1 cellular context compared by ENCODE assay signal in genomic region chr9:100098887-100099721, GRCh38.
A peak's percentile ranks its signal among the peaks of the same experiment; 100 is the strongest.
TF ChIP-seq lines count a peak whose summit lies in the region.

Gene ERP44 (minus strand): TSS chr9:100099000. CDS start chr9:100098840, 160 bp downstream.
Gene INVS (plus strand): TSS chr9:100099243. CDS start chr9:100104522, 5,279 bp downstream.

TF ChIP-seq in K562, 482 proteins besides CTCF, POLR2A, EP300 and RAD21 (continued from another document):
- TF ChIP-seq MNT (conservative IDR thresholded peaks at IDR 0.05) (peak; percentile 68 to 86; a peak in 3 of 4 replicates), MYBL2 (IDR thresholded peaks at IDR 0.05; ENCODE audit: low read depth) (no peak), MYBL2 (CRISPR knock-in tag; IDR thresholded peaks at IDR 0.05; ENCODE audit: borderline replicate concordance) (no peak), TEAD1 (CRISPR knock-in tag; IDR thresholded peaks at IDR 0.05) (0 out of 4 replicates have a peak, but pooled peaks of 1 of the 2 experiments have one; percentile 22), ELF2 (CRISPR knock-in tag; IDR thresholded peaks at IDR 0.05) (peak; percentile 99), POLR2G (IDR thresholded peaks at IDR 0.05; ENCODE audit: low read depth, low read length) (peak; percentile 92), THRB (CRISPR knock-in tag; conservative IDR thresholded peaks at IDR 0.05) (no peak), ZNF76 (CRISPR knock-in tag; IDR thresholded peaks at IDR 0.05; ENCODE audit: borderline replicate concordance) (peak; percentile 87; the same call in 1 of the 2 replicates), U2AF1 (optimal IDR thresholded peaks at IDR 0.05; ENCODE audit: low read depth, low read length) (no peak), SIN3B (IDR thresholded peaks at IDR 0.05; ENCODE audit: low read depth) (peak; percentile 45; the same call in 1 of the 2 replicates), KDM5B (IDR thresholded peaks at IDR 0.05; ENCODE audit: insufficient replicate concordance, low read depth, low read length) (peak; percentile 52), HINFP (tag; conservative IDR thresholded peaks at IDR 0.05; ENCODE audit: low read depth) (no peak), TAF1 (IDR thresholded peaks at IDR 0.05; ENCODE audit: control insufficient read depth, extremely low read depth, insufficient read depth, low read length, severe bottlenecking) (peak; percentile 74), KLF1 (tag; IDR thresholded peaks at IDR 0.05) (peak; percentile 82; the same call in 1 of the 2 replicates), SRF (CRISPR knock-in tag; IDR thresholded peaks at IDR 0.05) (0 out of 4 replicates have a peak, but pooled peaks of 1 of the 2 experiments have one; percentile 18), NFIC (IDR thresholded peaks at IDR 0.05) (peak; percentile 46), CAMTA2 (CRISPR knock-in tag; conservative IDR thresholded peaks at IDR 0.05) (no peak), ASH1L (IDR thresholded peaks at IDR 0.05; ENCODE audit: borderline replicate concordance, low read depth, partially characterized antibody) (peak; percentile 84), CHAMP1 (IDR thresholded peaks at IDR 0.05) (peak; percentile 68; the same call in 1 of the 2 replicates), DIDO1 (tag; IDR thresholded peaks at IDR 0.05; ENCODE audit: low read depth) (peak; percentile 80), POLR2AphosphoS2 (IDR thresholded peaks at IDR 0.05; ENCODE audit: low read length) (peak; percentile 39; the same call in 1 of the 2 replicates), ZNF766 (CRISPR knock-in tag; conservative IDR thresholded peaks at IDR 0.05) (peak; percentile 97), ZNF12 (CRISPR knock-in tag; IDR thresholded peaks at IDR 0.05) (0 out of 2 replicates have a peak, but pooled peaks have one; percentile 2), TRIM24 (IDR thresholded peaks at IDR 0.05) (peak in 1 of 2 experiments; percentile 77; a peak in 2 of 4 replicates), CREB1 (IDR thresholded peaks at IDR 0.05) (peak; percentile 74), CREB1 (CRISPR knock-in tag; IDR thresholded peaks at IDR 0.05) (peak; percentile 87), CBFA2T2 (conservative IDR thresholded peaks at IDR 0.05) (no peak), NR4A1 (CRISPR knock-in tag; IDR thresholded peaks at IDR 0.05) (no peak), NR4A1 (tag; IDR thresholded peaks at IDR 0.05) (0 out of 2 replicates have a peak, but pooled peaks have one; percentile 44), ATF7 (IDR thresholded peaks at IDR 0.05) (peak; percentile 78), ETV5 (CRISPR knock-in tag; IDR thresholded peaks at IDR 0.05; ENCODE audit: low read depth) (peak; percentile 70), POLR2H (tag; IDR thresholded peaks at IDR 0.05; ENCODE audit: low read depth) (peak; percentile 57; the same call in 1 of the 2 replicates), ATF1 (CRISPR knock-in tag; IDR thresholded peaks at IDR 0.05) (no peak), ATF1 (tag; IDR thresholded peaks at IDR 0.05) (peak; percentile 91)
- TF ChIP-seq, protein P1, sequence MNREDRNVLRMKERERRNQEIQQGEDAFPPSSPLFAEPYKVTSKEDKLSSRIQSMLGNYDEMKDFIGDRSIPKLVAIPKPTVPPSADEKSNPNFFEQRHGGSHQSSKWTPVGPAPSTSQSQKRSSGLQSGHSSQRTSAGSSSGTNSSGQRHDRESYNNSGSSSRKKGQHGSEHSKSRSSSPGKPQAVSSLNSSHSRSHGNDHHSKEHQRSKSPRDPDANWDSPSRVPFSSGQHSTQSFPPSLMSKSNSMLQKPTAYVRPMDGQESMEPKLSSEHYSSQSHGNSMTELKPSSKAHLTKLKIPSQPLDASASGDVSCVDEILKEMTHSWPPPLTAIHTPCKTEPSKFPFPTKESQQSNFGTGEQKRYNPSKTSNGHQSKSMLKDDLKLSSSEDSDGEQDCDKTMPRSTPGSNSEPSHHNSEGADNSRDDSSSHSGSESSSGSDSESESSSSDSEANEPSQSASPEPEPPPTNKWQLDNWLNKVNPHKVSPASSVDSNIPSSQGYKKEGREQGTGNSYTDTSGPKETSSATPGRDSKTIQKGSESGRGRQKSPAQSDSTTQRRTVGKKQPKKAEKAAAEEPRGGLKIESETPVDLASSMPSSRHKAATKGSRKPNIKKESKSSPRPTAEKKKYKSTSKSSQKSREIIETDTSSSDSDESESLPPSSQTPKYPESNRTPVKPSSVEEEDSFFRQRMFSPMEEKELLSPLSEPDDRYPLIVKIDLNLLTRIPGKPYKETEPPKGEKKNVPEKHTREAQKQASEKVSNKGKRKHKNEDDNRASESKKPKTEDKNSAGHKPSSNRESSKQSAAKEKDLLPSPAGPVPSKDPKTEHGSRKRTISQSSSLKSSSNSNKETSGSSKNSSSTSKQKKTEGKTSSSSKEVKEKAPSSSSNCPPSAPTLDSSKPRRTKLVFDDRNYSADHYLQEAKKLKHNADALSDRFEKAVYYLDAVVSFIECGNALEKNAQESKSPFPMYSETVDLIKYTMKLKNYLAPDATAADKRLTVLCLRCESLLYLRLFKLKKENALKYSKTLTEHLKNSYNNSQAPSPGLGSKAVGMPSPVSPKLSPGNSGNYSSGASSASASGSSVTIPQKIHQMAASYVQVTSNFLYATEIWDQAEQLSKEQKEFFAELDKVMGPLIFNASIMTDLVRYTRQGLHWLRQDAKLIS (CRISPR knock-in tag; IDR thresholded peaks at IDR 0.05) = peak; percentile 87
- TF ChIP-seq, protein P2, sequence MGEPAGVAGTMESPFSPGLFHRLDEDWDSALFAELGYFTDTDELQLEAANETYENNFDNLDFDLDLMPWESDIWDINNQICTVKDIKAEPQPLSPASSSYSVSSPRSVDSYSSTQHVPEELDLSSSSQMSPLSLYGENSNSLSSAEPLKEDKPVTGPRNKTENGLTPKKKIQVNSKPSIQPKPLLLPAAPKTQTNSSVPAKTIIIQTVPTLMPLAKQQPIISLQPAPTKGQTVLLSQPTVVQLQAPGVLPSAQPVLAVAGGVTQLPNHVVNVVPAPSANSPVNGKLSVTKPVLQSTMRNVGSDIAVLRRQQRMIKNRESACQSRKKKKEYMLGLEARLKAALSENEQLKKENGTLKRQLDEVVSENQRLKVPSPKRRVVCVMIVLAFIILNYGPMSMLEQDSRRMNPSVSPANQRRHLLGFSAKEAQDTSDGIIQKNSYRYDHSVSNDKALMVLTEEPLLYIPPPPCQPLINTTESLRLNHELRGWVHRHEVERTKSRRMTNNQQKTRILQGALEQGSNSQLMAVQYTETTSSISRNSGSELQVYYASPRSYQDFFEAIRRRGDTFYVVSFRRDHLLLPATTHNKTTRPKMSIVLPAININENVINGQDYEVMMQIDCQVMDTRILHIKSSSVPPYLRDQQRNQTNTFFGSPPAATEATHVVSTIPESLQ (CRISPR knock-in tag; IDR thresholded peaks at IDR 0.05) = peak; percentile 19; the same call in 1 of the 2 replicates
- TF ChIP-seq, protein P3, sequence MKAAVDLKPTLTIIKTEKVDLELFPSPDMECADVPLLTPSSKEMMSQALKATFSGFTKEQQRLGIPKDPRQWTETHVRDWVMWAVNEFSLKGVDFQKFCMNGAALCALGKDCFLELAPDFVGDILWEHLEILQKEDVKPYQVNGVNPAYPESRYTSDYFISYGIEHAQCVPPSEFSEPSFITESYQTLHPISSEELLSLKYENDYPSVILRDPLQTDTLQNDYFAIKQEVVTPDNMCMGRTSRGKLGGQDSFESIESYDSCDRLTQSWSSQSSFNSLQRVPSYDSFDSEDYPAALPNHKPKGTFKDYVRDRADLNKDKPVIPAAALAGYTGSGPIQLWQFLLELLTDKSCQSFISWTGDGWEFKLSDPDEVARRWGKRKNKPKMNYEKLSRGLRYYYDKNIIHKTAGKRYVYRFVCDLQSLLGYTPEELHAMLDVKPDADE (conservative IDR thresholded peaks at IDR 0.05; ENCODE audit: control insufficient read depth, low read depth, low read length) = peak; percentile 98
- TF ChIP-seq, protein P4, sequence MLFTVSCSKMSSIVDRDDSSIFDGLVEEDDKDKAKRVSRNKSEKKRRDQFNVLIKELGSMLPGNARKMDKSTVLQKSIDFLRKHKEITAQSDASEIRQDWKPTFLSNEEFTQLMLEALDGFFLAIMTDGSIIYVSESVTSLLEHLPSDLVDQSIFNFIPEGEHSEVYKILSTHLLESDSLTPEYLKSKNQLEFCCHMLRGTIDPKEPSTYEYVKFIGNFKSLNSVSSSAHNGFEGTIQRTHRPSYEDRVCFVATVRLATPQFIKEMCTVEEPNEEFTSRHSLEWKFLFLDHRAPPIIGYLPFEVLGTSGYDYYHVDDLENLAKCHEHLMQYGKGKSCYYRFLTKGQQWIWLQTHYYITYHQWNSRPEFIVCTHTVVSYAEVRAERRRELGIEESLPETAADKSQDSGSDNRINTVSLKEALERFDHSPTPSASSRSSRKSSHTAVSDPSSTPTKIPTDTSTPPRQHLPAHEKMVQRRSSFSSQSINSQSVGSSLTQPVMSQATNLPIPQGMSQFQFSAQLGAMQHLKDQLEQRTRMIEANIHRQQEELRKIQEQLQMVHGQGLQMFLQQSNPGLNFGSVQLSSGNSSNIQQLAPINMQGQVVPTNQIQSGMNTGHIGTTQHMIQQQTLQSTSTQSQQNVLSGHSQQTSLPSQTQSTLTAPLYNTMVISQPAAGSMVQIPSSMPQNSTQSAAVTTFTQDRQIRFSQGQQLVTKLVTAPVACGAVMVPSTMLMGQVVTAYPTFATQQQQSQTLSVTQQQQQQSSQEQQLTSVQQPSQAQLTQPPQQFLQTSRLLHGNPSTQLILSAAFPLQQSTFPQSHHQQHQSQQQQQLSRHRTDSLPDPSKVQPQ (CRISPR knock-in tag; IDR thresholded peaks at IDR 0.05; ENCODE audit: borderline replicate concordance) = no peak
